ENCODE assay signal across 20 cellular contexts in the genomic region with DNA sequence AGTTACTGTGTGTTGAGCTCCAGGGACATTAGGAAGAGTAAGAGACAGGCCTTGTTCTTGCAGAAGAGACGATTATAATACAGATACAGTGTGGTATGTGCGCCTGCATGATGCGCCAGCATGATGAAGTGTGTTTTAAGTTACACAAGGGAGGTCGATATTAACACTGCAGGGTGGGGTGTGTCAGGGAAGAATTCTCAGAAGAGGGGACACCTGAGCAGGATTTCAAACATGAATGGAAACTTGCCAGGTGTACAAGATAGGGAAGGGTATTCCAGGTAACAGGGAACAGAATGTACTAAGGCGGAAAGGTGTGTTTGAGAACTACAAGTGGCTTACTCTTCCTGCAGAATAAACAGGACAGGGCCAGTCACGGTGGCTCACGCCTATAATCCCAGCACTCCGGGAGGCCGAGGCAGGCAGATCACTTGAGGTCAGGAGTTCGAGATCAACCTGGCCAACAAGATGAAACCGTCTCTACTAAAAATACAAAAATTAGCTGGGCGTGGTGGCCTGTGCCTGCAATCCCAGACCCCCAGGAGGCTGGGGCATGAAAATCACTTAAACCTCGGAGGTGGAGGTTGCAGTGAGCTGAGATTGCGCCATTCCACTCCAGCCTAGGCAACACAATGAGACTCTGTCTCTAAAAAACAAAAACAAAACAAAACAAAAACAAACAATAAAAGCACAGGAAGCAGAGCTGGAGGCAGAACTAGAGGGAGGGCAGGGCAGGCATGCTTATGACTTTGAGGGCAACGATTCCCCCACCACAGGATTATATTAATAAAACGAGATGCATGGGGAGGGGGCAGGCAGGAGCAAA. TPM values are rescaled to one million over a fixed set of nuclear protein-coding genes. Genes with fewer than 3 reads are reported as not detected.
"Had no signal": no experiment of that assay in that cellular context is flagged by ENCODE, and none has a peak within 500 bp of the region (broad histone marks: within the 10 kb centered on the region; RNA-seq: fewer than 3 reads in every experiment).

No MANE protein-coding gene starts in this region.

- H3K4me1 Mint-ChIP-seq: activated CD4-positive, alpha-beta memory T cell treated with anti-CD3 and anti-CD28 coated beads, Interleukin-2, amount 10 ng/mL, durations not matched to agents 7 days and 5 days; activated CD4-positive, alpha-beta T cell treated with anti-CD3 and anti-CD28 coated beads for 36 hours had no signal

- H3K27ac Mint-ChIP-seq: activated CD4-positive, alpha-beta memory T cell treated with anti-CD3 and anti-CD28 coated beads, Interleukin-2, amount 10 ng/mL, durations not matched to agents 7 days and 5 days; activated CD4-positive, alpha-beta T cell treated with anti-CD3 and anti-CD28 coated beads for 36 hours; activated naive CD4-positive, alpha-beta T cell treated with anti-CD3 and anti-CD28 coated beads, Interleukin-2, amount 50 U/mL, for 72 hours; memory B cell had no signal

- H3K4me3 Mint-ChIP-seq: activated CD4-positive, alpha-beta memory T cell treated with anti-CD3 and anti-CD28 coated beads, Interleukin-2, amount 10 ng/mL, durations not matched to agents 7 days and 5 days; activated CD4-positive, alpha-beta T cell treated with anti-CD3 and anti-CD28 coated beads for 36 hours; memory B cell; naive thymus-derived CD8-positive, alpha-beta T cell had no signal

- H3K27me3 Mint-ChIP-seq: activated CD4-positive, alpha-beta memory T cell treated with anti-CD3 and anti-CD28 coated beads, Interleukin-2, amount 10 ng/mL, durations not matched to agents 7 days and 5 days; activated CD4-positive, alpha-beta T cell treated with anti-CD3 and anti-CD28 coated beads for 36 hours had no signal

- ATAC-seq: activated CD4-positive, alpha-beta T cell treated with anti-CD3 and anti-CD28 coated beads for 36 hours; activated naive CD4-positive, alpha-beta T cell treated with anti-CD3 and anti-CD28 coated beads, Interleukin-2, amount 50 U/mL, for 72 hours; heart left ventricle; left lung; naive thymus-derived CD8-positive, alpha-beta T cell; right cardiac atrium had no signal

- H3K27ac ChIP-seq: colonic mucosa, heart left ventricle, left lung, tibial artery, vagina had no signal

- H3K36me3 ChIP-seq: colonic mucosa, heart left ventricle, left lung, tibial artery, vagina had no signal

- H3K36me3 Mint-ChIP-seq: activated naive CD4-positive, alpha-beta T cell treated with anti-CD3 and anti-CD28 coated beads, Interleukin-2, amount 50 U/mL, for 72 hours; memory B cell had no signal

- DNase-seq: activated CD4-positive, alpha-beta memory T cell treated with anti-CD3 and anti-CD28 coated beads, Interleukin-2, amount 10 ng/mL, durations not matched to agents 7 days and 5 days; activated CD4-positive, alpha-beta T cell treated with anti-CD3 and anti-CD28 coated beads for 36 hours; activated gamma-delta T cell; activated T-cell treated with anti-CD3 and anti-CD28 coated beads, Interleukin-2, amount 50 U/mL, for 48 hours; amniotic stem cell; central memory CD4-positive, alpha-beta T cell; colonic mucosa; heart left ventricle; left lung; naive thymus-derived CD8-positive, alpha-beta T cell; posterior cingulate gyrus; right cardiac atrium; small intestine; stimulated activated CD4-positive, alpha-beta T cell treated with anti-CD3 and anti-CD28 coated beads, Interleukin-4, amount 100 ng/mL, for 24 hours; stimulated activated naive CD4-positive, alpha-beta T cell; T-helper 2 cell; tibial artery had no signal

- H3K4me1 ChIP-seq: colonic mucosa, tibial artery had no signal

- H3K4me3 ChIP-seq: colonic mucosa, heart left ventricle, left lung, tibial artery, vagina had no signal

- H3K9me3 Mint-ChIP-seq: activated naive CD4-positive, alpha-beta T cell treated with anti-CD3 and anti-CD28 coated beads, Interleukin-2, amount 50 U/mL, for 72 hours had no signal

- H3K9me3 ChIP-seq: colonic mucosa, heart left ventricle, left lung, tibial artery, vagina had no signal

- H3K27me3 ChIP-seq: colonic mucosa, heart left ventricle, left lung, tibial artery, vagina had no signal

RNA-seq across cellular contexts. Expression of gene SYN3, which starts 58.9 kb away (rescaled TPM):
- total RNA-seq: activated CD4-positive, alpha-beta memory T cell treated with anti-CD3 and anti-CD28 coated beads, Interleukin-2, amount 10 ng/mL, durations not matched to agents 7 days and 5 days; activated CD4-positive, alpha-beta T cell treated with anti-CD3 and anti-CD28 coated beads for 36 hours; activated naive CD4-positive, alpha-beta T cell treated with anti-CD3 and anti-CD28 coated beads, Interleukin-2, amount 50 U/mL, for 72 hours; vagina had no signal
